In genomic region chr19:13985771-13986347, GRCh38 we compare ENCODE assay signal across 10 cellular contexts. TPM values are rescaled to one million over a fixed set of nuclear protein-coding genes. Genes with fewer than 3 reads are reported as not detected.
DNase-seq lines count a peak whose midpoint lies in the region; ATAC-seq and TF ChIP-seq lines count a peak whose summit lies in the region.
"Had no signal": no experiment of that assay in that cellular context is flagged by ENCODE, and none has a peak within 500 bp of the region (broad histone marks: within the 10 kb centered on the region; RNA-seq: fewer than 3 reads in every experiment).

No MANE protein-coding gene starts in this region.

- POLR2A ChIA-PET in CD8-positive, alpha-beta memory T cell (lab: Charles Lee) = interaction anchor here (0.5 to 1.2 kb wide), 6 partner anchors 17 to 810 kb away, joined by 3 to 11 read pairs (median 6); partner anchors contain the start of genes IL27RA and RFX1

- H3K27me3 ChIP-seq in CD8-positive, alpha-beta memory T cell (ENCODE audit: insufficient read depth, low read length, poor library complexity, severe bottlenecking) = no peaks in the 10 kb centered on the region
- H3K27me3 ChIP-seq in ascending aorta = no peaks in the 10 kb centered on the region
- H3K27me3 ChIP-seq in aorta (ENCODE audit: control insufficient read depth in 1 of 2, insufficient read depth in 2 of 2, low read length in 1 of 2) = no peaks in the 10 kb centered on the region

- H3K4me3 Mint-ChIP-seq in CD8-positive, alpha-beta memory T cell = peak overlapping the region; percentile 62 to 85 (median 68)
- H3K4me3 Mint-ChIP-seq in IgD-negative memory B cell (peak overlapping the region; percentile 58 to 95 (median 88)), naive B cell (peak overlapping the region in 7 of 8 donors; percentile 21 to 86 (median 69))

- peak overlapping the region; percentile 95 to 100 (median 98) for H3K27ac Mint-ChIP-seq in CD8-positive, alpha-beta memory T cell
- H3K27ac Mint-ChIP-seq in IgD-negative memory B cell = peak overlapping the region; percentile 95 to 99 (median 98)
- H3K27ac Mint-ChIP-seq in naive B cell = peak overlapping the region; percentile 97 to 99 (median 98)

- peaks cover 0 to 2% of the 10 kb centered on the region in 2 donors for H3K27me3 Mint-ChIP-seq in CD8-positive, alpha-beta memory T cell
- no peaks in the 10 kb centered on the region for H3K27me3 Mint-ChIP-seq in IgD-negative memory B cell
- no peaks in the 10 kb centered on the region for H3K27me3 Mint-ChIP-seq in naive B cell

- no peaks in the 10 kb centered on the region for H3K9me3 Mint-ChIP-seq in CD8-positive, alpha-beta memory T cell
- H3K9me3 Mint-ChIP-seq in IgD-negative memory B cell = no peaks in the 10 kb centered on the region
- H3K9me3 Mint-ChIP-seq in naive B cell = no peaks in the 10 kb centered on the region

- no peak for DNase-seq in CD8-positive, alpha-beta memory T cell
- DNase-seq in ascending aorta (ENCODE audit: low spot score in 2 of 2) (no peak), naive B cell (no peak), aorta (no peak), activated gamma-delta T cell treated with Interleukin-2 at 50 U/mL for 16 hours (no peak)
- DNase-seq in effector CD8-positive, alpha-beta T cell (lab: John Stamatoyannopoulos, UW) = no peak

- peak overlapping the region; percentile 93 for H3K27ac ChIP-seq in CD8-positive, alpha-beta memory T cell (ENCODE audit: low read depth, low read length)
- H3K27ac ChIP-seq in ascending aorta (peak overlapping the region; percentile 64 to 80), aorta (ENCODE audit: low read depth in 1 of 2, low read length in 2 of 2) (no peak overlapping the region)
- H3K27ac ChIP-seq: epithelial cell of prostate had no signal

- WGBS in aorta, 2 donors = 86 to 89% methylated on average over 10 of the region's 10 CpGs

- intact Hi-C loops in ascending aorta (cut with DNase I) = no loop called here
- intact Hi-C loops in aorta (cut with DNase I) = no loop called here

- H3K4me1 Mint-ChIP-seq in CD8-positive, alpha-beta memory T cell = peaks cover 48 to 89% (median 53%) of the 10 kb centered on the region in 3 donors
- H3K4me1 Mint-ChIP-seq in IgD-negative memory B cell (peaks cover 24 to 52% (median 31%) of the 10 kb centered on the region in 3 donors), naive B cell (peaks cover 40 to 70% (median 63%) of the 10 kb centered on the region in 3 donors)

- peaks cover 82% of the 10 kb centered on the region for H3K4me1 ChIP-seq in CD8-positive, alpha-beta memory T cell (ENCODE audit: insufficient read depth, low read length)
- H3K4me1 ChIP-seq in ascending aorta (peaks cover 8 to 12% of the 10 kb centered on the region in 2 donors), aorta (ENCODE audit: control insufficient read depth in 1 of 2, insufficient read depth in 2 of 2, low read length in 2 of 2) (no peaks in the 10 kb centered on the region)

- peaks cover 2% of the 10 kb centered on the region for H3K36me3 ChIP-seq in CD8-positive, alpha-beta memory T cell (ENCODE audit: insufficient read depth, low read length)
- H3K36me3 ChIP-seq in ascending aorta (peaks cover 0 to 6% of the 10 kb centered on the region in 2 donors), aorta (ENCODE audit: control insufficient read depth in 1 of 2, insufficient read depth in 2 of 2, low read length in 1 of 2) (peaks cover 0 to 3% of the 10 kb centered on the region in 2 donors)

- no peaks in the 10 kb centered on the region for H3K9me3 ChIP-seq in CD8-positive, alpha-beta memory T cell (ENCODE audit: low read length)
- no peaks in the 10 kb centered on the region for H3K9me3 ChIP-seq in ascending aorta
- H3K9me3 ChIP-seq in aorta (ENCODE audit: control insufficient read depth, low read length) = no peaks in the 10 kb centered on the region

- peaks cover 10 to 23% (median 11%) of the 10 kb centered on the region in 3 donors for H3K36me3 Mint-ChIP-seq in CD8-positive, alpha-beta memory T cell
- H3K36me3 Mint-ChIP-seq in IgD-negative memory B cell (peaks cover 3% of the 10 kb centered on the region), naive B cell (peaks cover 0 to 15% of the 10 kb centered on the region in 2 donors)

- CTCF ChIA-PET in CD8-positive, alpha-beta memory T cell (lab: Charles Lee) = interaction anchor here (1.1 to 1.3 kb wide), 3 partner anchors 14 to 62 kb away, joined by 3 to 4 read pairs (median 3); no protein-coding TSS in a partner anchor

- H3K4me3 ChIP-seq in CD8-positive, alpha-beta memory T cell (ENCODE audit: low read length) = peak overlapping the region; percentile 59
- peak overlapping the region in 1 of 2 donors; percentile 18 for H3K4me3 ChIP-seq in ascending aorta
- no peak overlapping the region for H3K4me3 ChIP-seq in aorta (ENCODE audit: low read length in 2 of 2)

- TF ChIP-seq CTCF in ascending aorta (IDR thresholded peaks at IDR 0.05) = no peak

- ATAC-seq in GM19395 (IDR thresholded peaks at IDR 0.05; ENCODE audit: unreplicated experiment) (peak; percentile 27), naive B cell (ENCODE audit: low read depth in 2 of 2) (peak; percentile 4 to 10), aorta (ENCODE audit: low FRiP score) (no peak)

RNA-seq across cellular contexts. Expression of gene RFX1, which starts 20.3 kb away (rescaled TPM):
- 10 to 100 TPM; 13.0 to 13.6 TPM for total RNA-seq in CD8-positive, alpha-beta memory T cell
- 3.1 TPM for polyA plus RNA-seq in CD8-positive, alpha-beta memory T cell
- polyA plus RNA-seq in IgD-negative memory B cell (3.7 TPM), naive B cell (ENCODE audit: low read depth in 6 of 6) (1 to 10 TPM in 3 of 6 donors, under 1 TPM in 3; 0.27 to 2.3 (median 1.1) TPM), aorta (1 to 10 TPM; 1.9 to 4.6 TPM)
- total RNA-seq in ascending aorta (3.3 TPM), aorta (10 to 100 TPM; 11.6 to 17.7 TPM)

RNA-seq across cellular contexts. Expression of gene DCAF15, which starts 33.5 kb away (rescaled TPM):
- 10 to 100 TPM; 64.6 to 66.5 TPM for total RNA-seq in CD8-positive, alpha-beta memory T cell
- polyA plus RNA-seq in CD8-positive, alpha-beta memory T cell = 8.0 TPM
- polyA plus RNA-seq in IgD-negative memory B cell = 5.7 TPM
- 35.0 TPM for total RNA-seq in ascending aorta
- polyA plus RNA-seq in naive B cell (ENCODE audit: low read depth in 6 of 6) = 1 to 10 TPM; 3.3 to 8.5 (median 5.4) TPM
- 10 to 100 TPM; 21.8 to 25.3 TPM for total RNA-seq in aorta
- polyA plus RNA-seq in aorta = 10 to 100 TPM in 1 of 2 donors, 1 to 10 TPM in 1; 8.8 to 41.4 TPM

RNA-seq across cellular contexts. Expression of gene RLN3, which starts 42.1 kb away (rescaled TPM):
- not detected for total RNA-seq in CD8-positive, alpha-beta memory T cell
- polyA plus RNA-seq in CD8-positive, alpha-beta memory T cell = not detected
- 0.65 TPM for polyA plus RNA-seq in IgD-negative memory B cell
- total RNA-seq in ascending aorta = not detected
- not detected for polyA plus RNA-seq in naive B cell (ENCODE audit: low read depth in 6 of 6)
- not detected for total RNA-seq in aorta
- not detected for polyA plus RNA-seq in aorta
- total RNA-seq: subcutaneous adipose tissue had no signal

RNA-seq across cellular contexts. Expression of gene IL27RA, which starts 45.7 kb away (rescaled TPM):
- 10 to 100 TPM; 71.4 to 73.6 TPM for total RNA-seq in CD8-positive, alpha-beta memory T cell
- 83.4 TPM for polyA plus RNA-seq in CD8-positive, alpha-beta memory T cell
- 58.3 TPM for polyA plus RNA-seq in IgD-negative memory B cell
- 4.2 TPM for total RNA-seq in ascending aorta
- polyA plus RNA-seq in naive B cell (ENCODE audit: low read depth in 6 of 6) = 10 to 100 TPM; 38.5 to 55.6 (median 48.2) TPM
- total RNA-seq in aorta = 1 to 10 TPM; 2.8 to 5.5 TPM
- 1 to 10 TPM in 1 of 2 donors, under 1 TPM in 1; 0.36 to 1.3 TPM for polyA plus RNA-seq in aorta

RNA-seq across cellular contexts. Expression of gene PODNL1, which starts 47.6 kb away (rescaled TPM):
- total RNA-seq in CD8-positive, alpha-beta memory T cell = under 1 TPM in 1 of 2 experiments, not detected in 1; 0.24 TPM
- polyA plus RNA-seq in CD8-positive, alpha-beta memory T cell = not detected
- polyA plus RNA-seq in IgD-negative memory B cell (not detected), naive B cell (ENCODE audit: low read depth in 6 of 6) (not detected), aorta (10 to 100 TPM in 1 of 2 donors, 1 to 10 TPM in 1; 2.5 to 18.9 TPM)
- total RNA-seq in ascending aorta (12.9 TPM), aorta (1 to 10 TPM; 4.3 to 9.8 TPM)

Comparison
In these comparisons a context has a peak if more than half of its experiments do, and no peak if none do; other contexts are left out.
1. H3K27ac ChIP-seq: peak in CD8-positive, alpha-beta memory T cell (single experiment) and ascending aorta (2 of 2); none in aorta (0 of 2).
2. Peak in every context shown above with its lines, with median percentiles within 50 percentile points of each other: H3K27ac Mint-ChIP-seq and H3K4me3 Mint-ChIP-seq.